In the genomic region with DNA sequence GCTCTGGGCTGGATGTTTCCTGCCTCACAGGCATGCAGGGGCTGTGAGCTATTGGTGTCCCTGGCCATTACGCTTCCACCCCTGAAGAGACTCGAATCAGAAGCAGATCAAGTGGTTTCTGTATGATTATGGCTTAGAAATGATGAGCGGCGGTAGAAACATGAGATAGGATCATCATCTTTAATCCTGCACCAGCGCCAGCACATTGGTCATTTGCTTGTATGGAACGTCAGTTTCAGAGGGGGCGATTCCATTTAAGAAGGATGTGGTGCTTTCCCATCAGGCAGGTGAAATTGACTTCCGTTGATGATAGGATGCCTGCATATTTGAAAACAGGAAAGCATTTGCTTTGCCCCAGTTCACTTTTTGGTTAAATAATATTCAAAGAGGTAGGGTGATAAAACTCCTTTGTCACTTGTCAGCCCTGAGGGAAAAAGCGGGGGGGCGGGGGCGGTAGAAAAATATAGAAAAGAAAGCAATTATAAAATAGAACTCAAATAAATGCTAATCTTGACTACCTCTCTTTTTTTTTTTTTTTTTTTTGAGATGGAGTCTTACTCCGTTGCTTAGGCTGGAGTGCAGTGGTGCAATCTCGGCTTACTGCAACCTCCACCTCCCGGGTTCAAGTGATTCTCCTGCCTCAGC, we compare ENCODE assay signal across 32 cellular contexts.
"Had no signal": no experiment of that assay in that cellular context is flagged by ENCODE, and none has a peak within 500 bp of the region (broad histone marks: within the 10 kb centered on the region; RNA-seq: fewer than 3 reads in every experiment).

No MANE protein-coding gene starts in this region.

- H3K4me2 ChIP-seq: hepatocyte, smooth muscle cell had no signal

- FAIRE-seq: endometrium, TTC549 had no signal

- H3K4me1 ChIP-seq: adrenal gland, body of pancreas, colonic mucosa, esophagus squamous epithelium had no signal

- H3K4me3 ChIP-seq: adrenal gland, body of pancreas, colonic mucosa, esophagus squamous epithelium, hepatocyte, smooth muscle cell had no signal

- H3K27ac ChIP-seq: adrenal gland, body of pancreas, colonic mucosa, epithelial cell of prostate, esophagus squamous epithelium, hepatocyte, neutrophil, VCaP had no signal

- H2AFZ ChIP-seq: hepatocyte had no signal

- H3K9me3 ChIP-seq: adrenal gland, body of pancreas, colonic mucosa, esophagus squamous epithelium, neutrophil had no signal

- H3K36me3 ChIP-seq: adrenal gland, colonic mucosa, esophagus squamous epithelium, neutrophil had no signal

- H3K27me3 ChIP-seq: body of pancreas, colonic mucosa, esophagus squamous epithelium, neutrophil had no signal

- DNase-seq: activated CD4-positive, alpha-beta T cell treated with anti-CD3 and anti-CD28 coated beads for 4 hours; activated CD4-positive, alpha-beta T cell treated with anti-CD3 and anti-CD28 coated beads, Interleukin-2, amount 50 U/mL, for 48 hours; activated CD8-positive, alpha-beta memory T cell treated with anti-CD3 and anti-CD28 coated beads, Interleukin-2, amount 50 U/mL, for 4 hours; activated effector memory CD4-positive, alpha-beta T cell treated with anti-CD3 and anti-CD28 coated beads, Interleukin-2, amount 50 U/mL, for 16 hours; activated naive CD4-positive, alpha-beta T cell treated with anti-CD3 and anti-CD28 coated beads for 36 hours; activated naive CD8-positive, alpha-beta T cell treated with anti-CD3 and anti-CD28 coated beads for 36 hours; activated T-cell treated with anti-CD3 and anti-CD28 coated beads, Interleukin-2, amount 50 U/mL, for 1 hour; adrenal gland; aorta; body of pancreas; cerebellar nuclear complex; colonic mucosa; effector CD8-positive, alpha-beta T cell; esophagus squamous epithelium; islet precursor cell; midbrain; naive thymus-derived CD8-positive, alpha-beta T cell; retina; stimulated activated CD4-positive, alpha-beta T cell treated with anti-CD3 and anti-CD28 coated beads, Interleukin-1b, Interleukin-23, amount 100 ng/mL, for 48 hours; stimulated activated CD4-positive, alpha-beta T cell treated with anti-CD3 and anti-CD28 coated beads, Interleukin-4, amount 100 ng/mL, for 4 hours; stimulated activated CD8-positive, alpha-beta memory T cell treated with anti-CD3 and anti-CD28 coated beads, Interleukin-4, amount 100 ng/mL, for 48 hours; stimulated activated naive CD8-positive, alpha-beta T cell treated with anti-CD3 and anti-CD28 coated beads, Interleukin-15, amount 100 ng/mL, for 72 hours; substantia nigra; T-helper 9 cell had no signal

- ATAC-seq: body of pancreas; naive thymus-derived CD8-positive, alpha-beta T cell; stimulated activated memory B cell treated with anti-CD40 and anti-IgM and Interleukin-4, amounts not matched to agents 10 μg/mL and 1 μg/mL and 100 μg/mL, for 72 hours; stimulated activated naive CD8-positive, alpha-beta T cell treated with anti-CD3 and anti-CD28 coated beads, Interleukin-15, amount 100 ng/mL, for 72 hours had no signal
